In genomic region chr3:10437272-10437994, GRCh38 we compare ENCODE assay signal across 1 cellular context.
A peak's percentile ranks its signal among the peaks of the same experiment; 100 is the strongest.
TF ChIP-seq lines count a peak whose summit lies in the region.

No MANE protein-coding gene starts in this region.

TF ChIP-seq in HEK293, 187 proteins besides CTCF, POLR2A, EP300 and RAD21 (continued from another document):
- TF ChIP-seq ZNF449 (tag by site-specific recombination; IDR thresholded peaks at IDR 0.05) = no peak
- 0 out of 2 replicates have a peak, but pooled peaks have one; percentile 25 for TF ChIP-seq ZNF366 (tag by site-specific recombination; conservative IDR thresholded peaks at IDR 0.05)
- peak; percentile 54; the same call in 1 of the 2 replicates for TF ChIP-seq ZNF785 (tag by site-specific recombination; IDR thresholded peaks at IDR 0.05)
- no peak for TF ChIP-seq SCRT1 (tag by site-specific recombination; IDR thresholded peaks at IDR 0.05; ENCODE audit: borderline replicate concordance)
- no peak for TF ChIP-seq ZFP3 (tag by site-specific recombination; IDR thresholded peaks at IDR 0.05; ENCODE audit: low read depth)
- peak; percentile 73 for TF ChIP-seq ZNF600 (tag by site-specific recombination; IDR thresholded peaks at IDR 0.05)
- TF ChIP-seq FEZF1 (tag by site-specific recombination; IDR thresholded peaks at IDR 0.05) = no peak
- TF ChIP-seq KLF10 (tag by site-specific recombination; IDR thresholded peaks at IDR 0.05) = no peak
- peak; percentile 38; the same call in 1 of the 2 replicates for TF ChIP-seq ZBTB8A (tag by site-specific recombination; IDR thresholded peaks at IDR 0.05)
- 0 out of 2 replicates have a peak, but pooled peaks have one; percentile 36 for TF ChIP-seq ZNF518A (tag by site-specific recombination; conservative IDR thresholded peaks at IDR 0.05; ENCODE audit: low read depth)
- TF ChIP-seq SP2 (tag by site-specific recombination; IDR thresholded peaks at IDR 0.05) = no peak
- TF ChIP-seq, protein P1, sequence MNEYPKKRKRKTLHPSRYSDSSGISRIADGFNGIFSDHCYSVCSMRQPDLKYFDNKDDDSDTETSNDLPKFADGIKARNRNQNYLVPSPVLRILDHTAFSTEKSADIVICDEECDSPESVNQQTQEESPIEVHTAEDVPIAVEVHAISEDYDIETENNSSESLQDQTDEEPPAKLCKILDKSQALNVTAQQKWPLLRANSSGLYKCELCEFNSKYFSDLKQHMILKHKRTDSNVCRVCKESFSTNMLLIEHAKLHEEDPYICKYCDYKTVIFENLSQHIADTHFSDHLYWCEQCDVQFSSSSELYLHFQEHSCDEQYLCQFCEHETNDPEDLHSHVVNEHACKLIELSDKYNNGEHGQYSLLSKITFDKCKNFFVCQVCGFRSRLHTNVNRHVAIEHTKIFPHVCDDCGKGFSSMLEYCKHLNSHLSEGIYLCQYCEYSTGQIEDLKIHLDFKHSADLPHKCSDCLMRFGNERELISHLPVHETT (tag by site-specific recombination; IDR thresholded peaks at IDR 0.05) = 0 out of 2 replicates have a peak, but pooled peaks have one; percentile 65
- TF ChIP-seq ZNF140 (tag by site-specific recombination; IDR thresholded peaks at IDR 0.05) = no peak
- TF ChIP-seq ZNF692 (tag by site-specific recombination; IDR thresholded peaks at IDR 0.05) = peak; percentile 53; the same call in 1 of the 2 replicates
TF ChIP-seq in HEK293: peak in this region for 26.
